In the genomic region with DNA sequence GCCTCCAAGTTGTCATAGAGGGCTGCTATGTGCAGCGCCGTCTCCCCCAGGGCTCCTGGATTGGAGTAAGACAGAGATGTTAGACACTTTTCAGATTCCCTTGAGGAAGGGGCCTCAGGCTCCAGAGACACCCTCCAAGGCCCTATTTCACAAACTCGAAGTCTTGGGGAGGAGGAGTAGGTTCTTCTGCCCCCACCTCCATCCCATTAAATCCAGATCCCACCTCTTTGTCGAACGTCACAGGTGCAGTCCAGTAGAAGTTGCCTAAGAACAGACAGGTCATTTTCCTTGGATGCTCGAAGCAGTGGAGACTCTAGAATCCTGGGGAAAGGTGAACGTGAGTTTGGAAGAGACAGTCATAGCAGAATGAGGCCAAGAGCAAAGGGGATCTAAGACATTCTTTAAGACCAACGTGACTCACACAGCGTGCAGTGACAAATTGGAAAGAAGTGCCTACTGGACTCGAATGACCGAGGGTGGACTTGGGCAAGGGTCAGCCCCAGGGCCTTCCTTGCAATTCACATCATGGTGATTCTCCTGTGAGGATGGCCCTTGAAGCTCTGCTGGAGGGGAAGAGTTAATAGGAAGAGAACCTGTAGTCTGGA, we compare ENCODE assay signal across 7 cellular contexts. TPM values are rescaled to one million over a fixed set of nuclear protein-coding genes. Genes with fewer than 3 reads are reported as not detected.
"Had no signal": no experiment of that assay in that cellular context is flagged by ENCODE, and none has a peak within 500 bp of the region (broad histone marks: within the 10 kb centered on the region; RNA-seq: fewer than 3 reads in every experiment).

No MANE protein-coding gene starts in this region.

- DNase-seq: H9, HCEC 1CT, IMR-90, KBM-7 had no signal

- H3K4me3 ChIP-seq: GM23338 had no signal

- H2AFZ ChIP-seq: GM23338 had no signal

- ATAC-seq: GM23338 had no signal

- H3K4me2 ChIP-seq: GM23338 had no signal

RNA-seq across cellular contexts. Expression of gene TRPV5, which starts 3.3 kb away (rescaled TPM):
- total RNA-seq: GM23338, H1, H9, HT-29, IMR-90 had no signal
- polyA plus RNA-seq: GM23338, IMR-90 had no signal

RNA-seq across cellular contexts. Expression of gene LLCFC1, which starts 9.1 kb away (rescaled TPM):
- total RNA-seq: GM23338, H1, H9, HT-29, IMR-90 had no signal
- polyA plus RNA-seq: GM23338, H1, IMR-90 had no signal

RNA-seq across cellular contexts. Expression of gene KEL, which starts 31.9 kb away (rescaled TPM):
- total RNA-seq: IMR-90 had no signal

RNA-seq across cellular contexts. Expression of gene TRPV6, which starts 44.7 kb away (rescaled TPM):
- total RNA-seq: IMR-90 had no signal
